In the genomic region with DNA sequence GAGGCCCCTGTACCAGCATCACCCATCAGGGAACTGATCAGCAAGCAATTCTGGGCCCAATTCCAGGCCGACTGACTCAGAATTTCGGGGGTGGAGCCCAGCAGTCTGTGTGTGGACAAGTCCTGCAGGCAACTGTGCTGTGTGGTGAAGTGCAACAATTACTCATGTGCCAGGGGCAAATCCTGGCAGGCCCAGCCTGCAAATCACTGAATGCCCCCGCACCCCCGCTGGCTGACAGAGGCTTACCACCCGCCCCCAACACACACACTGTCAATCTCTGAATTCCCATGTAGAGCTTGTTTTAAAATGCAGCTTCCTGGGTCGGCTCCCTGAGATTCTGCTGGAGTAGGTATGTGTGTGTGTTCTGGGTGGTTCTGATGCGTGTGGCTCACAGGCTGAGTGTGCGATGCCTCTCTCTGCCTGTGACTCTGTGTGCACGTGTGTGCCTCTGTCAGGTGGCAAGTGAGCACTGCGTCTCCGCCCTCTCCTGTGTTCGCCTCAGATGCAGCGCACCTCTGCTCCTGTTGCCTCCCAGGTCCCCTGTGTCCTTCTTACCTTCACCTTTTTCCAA, we compare ENCODE assay signal across 9 cellular contexts. TPM values are rescaled to one million over a fixed set of nuclear protein-coding genes. Genes with fewer than 3 reads are reported as not detected.
DNase-seq lines count a peak whose midpoint lies in the region; TF ChIP-seq lines count a peak whose summit lies in the region.
"Had no signal": no experiment of that assay in that cellular context is flagged by ENCODE, and none has a peak within 500 bp of the region (broad histone marks: within the 10 kb centered on the region; RNA-seq: fewer than 3 reads in every experiment).

No MANE protein-coding gene starts in this region.

- DNase-seq in M059J (ENCODE audit: low read depth) (peak; percentile 98), chondrocyte (ENCODE audit: low spot score) (no peak), mucosa of gallbladder (ENCODE audit: low spot score) (peak; percentile 67), NCI-H1417 treated with DMSO at 0.1 percent for 48 hours (lab: John Stamatoyannopoulos, UW) (no peak), endothelial cell (ENCODE audit: low spot score) (no peak), NCI-H748 (lab: John Stamatoyannopoulos, UW; ENCODE audit: unreplicated experiment) (no peak)
- DNase-seq in effector memory CD4-positive, alpha-beta T cell, result no peak
- DNase-seq: activated CD4-positive, CD25-positive, alpha-beta regulatory T cell had no signal

- H3K27ac ChIP-seq in C4-2B, result 0 out of 2 replicates have a peak overlapping the region, but pooled peaks have one; percentile 4
- H3K27ac ChIP-seq in effector memory CD4-positive, alpha-beta T cell (ENCODE audit: insufficient read depth, low read length, poor library complexity, severe bottlenecking), result no peak overlapping the region

- H3K4me1 Mint-ChIP-seq in chondrocyte (ENCODE audit: low read depth) (peaks cover 20% of the 10 kb centered on the region), endothelial cell (ENCODE audit: unreplicated experiment) (peaks cover 3% of the 10 kb centered on the region)

- H3K27me3 Mint-ChIP-seq in chondrocyte (ENCODE audit: low read depth), result no peaks in the 10 kb centered on the region
- H3K27me3 Mint-ChIP-seq in endothelial cell (ENCODE audit: unreplicated experiment), result peaks cover 5% of the 10 kb centered on the region

- no peaks in the 10 kb centered on the region for H3K36me3 ChIP-seq in effector memory CD4-positive, alpha-beta T cell (ENCODE audit: control insufficient read depth, insufficient read depth, low read length)

- no peak overlapping the region for H3K4me3 ChIP-seq in effector memory CD4-positive, alpha-beta T cell (ENCODE audit: insufficient read depth, low read depth, low read length, poor library complexity, severe bottlenecking)

- H3K9me3 ChIP-seq in effector memory CD4-positive, alpha-beta T cell (ENCODE audit: control insufficient read depth, low read length), result no peaks in the 10 kb centered on the region

- no peaks in the 10 kb centered on the region for H3K27me3 ChIP-seq in effector memory CD4-positive, alpha-beta T cell (replicated peaks; ENCODE audit: control insufficient read depth, insufficient read depth, low read length, poor library complexity, severe bottlenecking)

- no peak overlapping the region for H3K4me3 Mint-ChIP-seq in chondrocyte (ENCODE audit: unreplicated experiment)
- no peak overlapping the region for H3K4me3 Mint-ChIP-seq in endothelial cell (ENCODE audit: unreplicated experiment)

- TF ChIP-seq CTCF in C4-2B (conservative IDR thresholded peaks at IDR 0.05), result no peak
- no peak for TF ChIP-seq CTCF in chondrocyte (IDR thresholded peaks at IDR 0.05)
- TF ChIP-seq CTCF in endothelial cell (IDR thresholded peaks at IDR 0.05; ENCODE audit: unreplicated experiment), result no peak

- no peaks in the 10 kb centered on the region for H3K36me3 Mint-ChIP-seq in chondrocyte (ENCODE audit: low read depth)
- H3K36me3 Mint-ChIP-seq in endothelial cell (ENCODE audit: low read depth, unreplicated experiment), result peaks cover 4% of the 10 kb centered on the region

- H3K27ac Mint-ChIP-seq in chondrocyte (ENCODE audit: unreplicated experiment), result peak overlapping the region; percentile 82
- H3K27ac Mint-ChIP-seq in endothelial cell (ENCODE audit: unreplicated experiment), result no peak overlapping the region

- H3K4me1 ChIP-seq in effector memory CD4-positive, alpha-beta T cell (ENCODE audit: control insufficient read depth, insufficient read depth, low read length, poor library complexity, severe bottlenecking), result no peaks in the 10 kb centered on the region

- H3K9me3 Mint-ChIP-seq in chondrocyte (ENCODE audit: low read depth) (no peaks in the 10 kb centered on the region), endothelial cell (ENCODE audit: unreplicated experiment) (no peaks in the 10 kb centered on the region)

RNA-seq across cellular contexts. Expression of a gene that starts 45.4 kb away (rescaled TPM):
- 230 and 284 TPM in 2 replicates for total RNA-seq in M059J (2014; rRNA removed; shearing (Covaris generic))
- total RNA-seq in chondrocyte (236 to 416 TPM (median 247 TPM) in 3 replicates), mucosa of gallbladder (130 TPM), endothelial cell (ENCODE audit: unreplicated experiment) (132 TPM)

Comparison
In these comparisons a context has a peak if more than half of its experiments do, and no peak if none do; other contexts are left out.
1. DNase-seq: peak in M059J (single experiment) and mucosa of gallbladder (single experiment); none in chondrocyte (single experiment), effector memory CD4-positive, alpha-beta T cell (0 of 3), NCI-H1417 treated with DMSO at 0.1 percent for 48 hours (single experiment), endothelial cell (single experiment) and NCI-H748 (single experiment).